1 cellular context compared by ENCODE assay signal in the genomic region with DNA sequence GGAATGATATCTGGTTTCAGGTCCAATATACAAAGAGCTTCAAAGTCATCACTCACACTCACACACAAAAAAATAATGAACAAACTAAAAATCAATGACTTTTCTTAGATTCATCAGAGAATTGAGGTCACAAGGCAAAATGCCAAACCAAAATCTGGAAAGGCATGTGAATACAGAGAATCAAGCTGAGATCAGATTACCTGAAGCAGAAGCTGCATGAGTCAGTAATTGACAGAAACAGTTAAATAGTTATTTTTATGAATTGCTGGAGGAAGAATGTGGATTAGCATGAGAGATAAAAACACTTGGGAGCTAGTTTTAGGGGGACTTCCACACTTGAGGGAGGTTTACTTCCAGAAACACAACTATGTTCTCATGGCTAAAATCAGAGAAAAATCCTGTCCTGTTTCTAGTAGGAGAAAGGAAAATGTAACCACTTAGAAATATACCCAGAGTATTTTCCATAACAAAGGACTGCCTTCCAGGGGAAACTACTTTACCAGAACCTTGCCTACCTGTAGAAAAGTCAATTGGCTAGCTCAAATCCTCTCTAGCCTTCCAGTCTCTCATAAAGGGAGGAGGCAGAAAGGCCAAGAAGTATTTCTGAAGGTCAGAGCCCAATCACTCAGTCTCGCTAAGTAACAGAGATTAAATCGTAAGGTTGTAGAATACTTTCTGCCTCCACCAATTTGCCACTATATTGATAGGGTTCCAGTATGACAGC.
TF ChIP-seq lines count a peak whose summit lies in the region.

No MANE protein-coding gene starts in this region.

TF ChIP-seq in GM23338, 12 proteins besides CTCF, POLR2A, EP300 and RAD21 (continued from another document):
- TF ChIP-seq, protein P1, sequence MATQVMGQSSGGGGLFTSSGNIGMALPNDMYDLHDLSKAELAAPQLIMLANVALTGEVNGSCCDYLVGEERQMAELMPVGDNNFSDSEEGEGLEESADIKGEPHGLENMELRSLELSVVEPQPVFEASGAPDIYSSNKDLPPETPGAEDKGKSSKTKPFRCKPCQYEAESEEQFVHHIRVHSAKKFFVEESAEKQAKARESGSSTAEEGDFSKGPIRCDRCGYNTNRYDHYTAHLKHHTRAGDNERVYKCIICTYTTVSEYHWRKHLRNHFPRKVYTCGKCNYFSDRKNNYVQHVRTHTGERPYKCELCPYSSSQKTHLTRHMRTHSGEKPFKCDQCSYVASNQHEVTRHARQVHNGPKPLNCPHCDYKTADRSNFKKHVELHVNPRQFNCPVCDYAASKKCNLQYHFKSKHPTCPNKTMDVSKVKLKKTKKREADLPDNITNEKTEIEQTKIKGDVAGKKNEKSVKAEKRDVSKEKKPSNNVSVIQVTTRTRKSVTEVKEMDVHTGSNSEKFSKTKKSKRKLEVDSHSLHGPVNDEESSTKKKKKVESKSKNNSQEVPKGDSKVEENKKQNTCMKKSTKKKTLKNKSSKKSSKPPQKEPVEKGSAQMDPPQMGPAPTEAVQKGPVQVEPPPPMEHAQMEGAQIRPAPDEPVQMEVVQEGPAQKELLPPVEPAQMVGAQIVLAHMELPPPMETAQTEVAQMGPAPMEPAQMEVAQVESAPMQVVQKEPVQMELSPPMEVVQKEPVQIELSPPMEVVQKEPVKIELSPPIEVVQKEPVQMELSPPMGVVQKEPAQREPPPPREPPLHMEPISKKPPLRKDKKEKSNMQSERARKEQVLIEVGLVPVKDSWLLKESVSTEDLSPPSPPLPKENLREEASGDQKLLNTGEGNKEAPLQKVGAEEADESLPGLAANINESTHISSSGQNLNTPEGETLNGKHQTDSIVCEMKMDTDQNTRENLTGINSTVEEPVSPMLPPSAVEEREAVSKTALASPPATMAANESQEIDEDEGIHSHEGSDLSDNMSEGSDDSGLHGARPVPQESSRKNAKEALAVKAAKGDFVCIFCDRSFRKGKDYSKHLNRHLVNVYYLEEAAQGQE (IDR thresholded peaks at IDR 0.05; ENCODE audit: unreplicated experiment), result no peak
- TF ChIP-seq CREB1 (CRISPR knock-in tag; IDR thresholded peaks at IDR 0.05; ENCODE audit: low read depth) (no peak), JUNB (IDR thresholded peaks at IDR 0.05; ENCODE audit: unreplicated experiment) (no peak), STAT1 (IDR thresholded peaks at IDR 0.05; ENCODE audit: unreplicated experiment) (no peak), EZH2 (IDR thresholded peaks at IDR 0.05; ENCODE audit: low read depth, unreplicated experiment) (no peak), EZH2phosphoT487 (IDR thresholded peaks at IDR 0.05; ENCODE audit: unreplicated experiment) (no peak), ZNF114 (CRISPR knock-in tag; IDR thresholded peaks at IDR 0.05) (no peak), ZNF331 (CRISPR knock-in tag; IDR thresholded peaks at IDR 0.05; ENCODE audit: low read depth) (no peak)
- TF ChIP-seq, protein P2, sequence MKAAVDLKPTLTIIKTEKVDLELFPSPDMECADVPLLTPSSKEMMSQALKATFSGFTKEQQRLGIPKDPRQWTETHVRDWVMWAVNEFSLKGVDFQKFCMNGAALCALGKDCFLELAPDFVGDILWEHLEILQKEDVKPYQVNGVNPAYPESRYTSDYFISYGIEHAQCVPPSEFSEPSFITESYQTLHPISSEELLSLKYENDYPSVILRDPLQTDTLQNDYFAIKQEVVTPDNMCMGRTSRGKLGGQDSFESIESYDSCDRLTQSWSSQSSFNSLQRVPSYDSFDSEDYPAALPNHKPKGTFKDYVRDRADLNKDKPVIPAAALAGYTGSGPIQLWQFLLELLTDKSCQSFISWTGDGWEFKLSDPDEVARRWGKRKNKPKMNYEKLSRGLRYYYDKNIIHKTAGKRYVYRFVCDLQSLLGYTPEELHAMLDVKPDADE (IDR thresholded peaks at IDR 0.05), result no peak
TF ChIP-seq in GM23338: peak in this region for 0.
